Comparison of ENCODE assay signal across 8 cellular contexts in the genomic region with DNA sequence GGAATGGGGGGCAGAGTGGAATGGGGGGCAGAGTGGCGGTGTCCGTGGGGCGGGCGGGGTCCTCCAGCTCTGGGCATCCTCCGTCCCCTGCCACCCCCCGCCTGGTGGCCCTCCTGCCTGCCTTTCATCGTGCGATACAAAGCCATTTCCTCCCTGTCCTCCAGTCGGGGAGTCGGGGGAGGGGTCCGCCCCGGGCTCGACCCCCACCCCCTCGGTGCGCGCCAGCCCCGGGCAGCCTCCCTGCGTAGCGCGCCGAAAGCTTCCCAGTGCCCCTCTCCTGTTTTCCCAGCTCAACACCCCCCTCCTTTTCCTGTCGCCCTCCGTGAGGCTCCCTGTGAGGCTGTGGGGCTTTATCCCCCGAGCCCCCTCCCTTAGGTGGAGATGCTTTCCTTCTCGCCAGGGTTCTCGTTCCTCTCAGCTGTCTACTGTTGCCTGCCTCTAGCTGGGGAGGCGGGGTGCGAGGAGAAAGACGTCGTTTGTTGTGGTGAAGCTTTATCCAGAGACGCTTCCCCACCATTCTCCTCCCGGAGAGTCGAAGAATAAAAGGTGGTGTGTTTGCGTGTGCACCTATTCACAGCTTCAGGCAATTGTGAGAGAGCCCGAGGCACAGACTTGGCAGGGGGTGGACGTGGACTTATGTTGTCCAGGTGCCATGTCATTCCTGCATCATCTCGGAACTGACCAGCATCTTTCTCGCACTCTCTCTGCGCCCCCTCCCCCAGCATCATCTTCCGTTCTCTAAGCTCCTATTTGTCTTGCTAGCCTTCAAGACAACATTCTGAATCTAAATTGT. TPM values are rescaled to one million over a fixed set of nuclear protein-coding genes. Genes with fewer than 3 reads are reported as not detected.
DNase-seq lines count a peak whose midpoint lies in the region; ATAC-seq, FAIRE-seq and TF ChIP-seq lines count a peak whose summit lies in the region.

No MANE protein-coding gene starts in this region.

- H2BK120ac ChIP-seq in mesendoderm (ENCODE audit: low read depth, low read length), result no peak overlapping the region

- H3K23ac ChIP-seq in mesendoderm (ENCODE audit: low read length), result no peak overlapping the region

- H3K9ac ChIP-seq in mesendoderm (ENCODE audit: low read length), result peak overlapping the region; percentile 66

- no peak for FAIRE-seq in A549 (lab: Jason Lieb, UNC)

- WGBS in A549 (ENCODE audit: missing lambda C conversion rate), result 6% methylated on average over 30 of the region's 40 CpGs
- WGBS in ectodermal cell, 2 experiments, result 1% methylated on average over 38 to 40 of the region's 40 CpGs
- WGBS in mesendoderm (ENCODE audit: extremely low coverage, insufficient coverage, low lambda C conversion rate), result no CpG with 5 or more reads among the region's 40 CpGs
- WGBS in suprapubic skin, result 4% methylated on average over 15 of the region's 40 CpGs

- no peak overlapping the region for H3K18ac ChIP-seq in mesendoderm (ENCODE audit: low read length)

- TF ChIP-seq EP300 in A549 (IDR thresholded peaks at IDR 0.05), result no peak
- no peak for TF ChIP-seq EP300 in suprapubic skin (IDR thresholded peaks at IDR 0.05)

- no peaks in the 10 kb centered on the region for H3K9me3 ChIP-seq in A549
- no peaks in the 10 kb centered on the region for H3K9me3 ChIP-seq in ectodermal cell (ENCODE audit: control insufficient read depth, low read length)
- no peaks in the 10 kb centered on the region for H3K9me3 ChIP-seq in suprapubic skin

- no peak overlapping the region for H3K4ac ChIP-seq in mesendoderm (ENCODE audit: low read depth, low read length)

- H4K5ac ChIP-seq in mesendoderm (ENCODE audit: low read length), result no peak overlapping the region

- peaks cover 37% of the 10 kb centered on the region for H3K27me3 Mint-ChIP-seq in T-helper 1 cell treated with Interleukin-12 subunit alpha and Interleukin-12 subunit beta and Interleukin-4 antibody, amounts not matched to agents 30 μg/mL and 1 μg/mL, for 36 hours (ENCODE audit: low read depth)

- TF ChIP-seq POLR2A in A549 (IDR thresholded peaks at IDR 0.05; ENCODE audit: low read length), result no peak
- TF ChIP-seq POLR2A in suprapubic skin (IDR thresholded peaks at IDR 0.05), result no peak

- peak overlapping the region; percentile 78 for H3K4me3 Mint-ChIP-seq in T-helper 1 cell treated with Interleukin-12 subunit alpha and Interleukin-12 subunit beta and Interleukin-4 antibody, amounts not matched to agents 30 μg/mL and 1 μg/mL, for 36 hours

- CTCF ChIA-PET in A549 (lab: Yijun Ruan, JAX), result interaction anchor here (0.6 to 1.9 kb wide), 5 partner anchors 40 to 142 kb away, joined by 3 to 7 read pairs (median 4); no protein-coding TSS in a partner anchor

- no peaks in the 10 kb centered on the region for H3K79me1 ChIP-seq in mesendoderm (ENCODE audit: low read length)

- H3K27ac Mint-ChIP-seq in T-helper 1 cell treated with Interleukin-12 subunit alpha and Interleukin-12 subunit beta and Interleukin-4 antibody, amounts not matched to agents 30 μg/mL and 1 μg/mL, for 36 hours, result no peak overlapping the region

- H3K36me3 ChIP-seq in ectodermal cell (ENCODE audit: control insufficient read depth, insufficient read depth, low read length) (no peaks in the 10 kb centered on the region), mesendoderm (ENCODE audit: control insufficient read depth, insufficient read depth, low read length) (no peaks in the 10 kb centered on the region), suprapubic skin (no peaks in the 10 kb centered on the region)

- H3K27ac ChIP-seq in A549 (peak overlapping the region; percentile 2 to 84; a peak in 3 of 6 replicates), ectodermal cell (ENCODE audit: insufficient read depth, low read depth, low read length, poor library complexity, severe bottlenecking) (no peak overlapping the region), mesendoderm (ENCODE audit: low read depth, low read length) (no peak overlapping the region), suprapubic skin (no peak overlapping the region)

- H3K4me3 ChIP-seq in A549 (peak overlapping the region; percentile 67), GM12875 (ENCODE audit: low read depth, low read length) (peak overlapping the region; percentile 68), ectodermal cell (ENCODE audit: insufficient read depth, low read depth, low read length) (peak overlapping the region; percentile 56), mesendoderm (ENCODE audit: low read length) (peak overlapping the region; percentile 61), suprapubic skin (peak overlapping the region; percentile 73)

- peaks cover 49% of the 10 kb centered on the region for H3K27me3 ChIP-seq in ectodermal cell (ENCODE audit: control insufficient read depth, insufficient read depth, low read length, poor library complexity, severe bottlenecking)
- H3K27me3 ChIP-seq in mesendoderm (ENCODE audit: insufficient read depth, low read length, poor library complexity), result no peaks in the 10 kb centered on the region
- no peaks in the 10 kb centered on the region for H3K27me3 ChIP-seq in suprapubic skin

- H3K4me1 Mint-ChIP-seq in T-helper 1 cell treated with Interleukin-12 subunit alpha and Interleukin-12 subunit beta and Interleukin-4 antibody, amounts not matched to agents 30 μg/mL and 1 μg/mL, for 36 hours (ENCODE audit: low read depth), result peaks cover 14% of the 10 kb centered on the region

- no peak overlapping the region for H2BK15ac ChIP-seq in mesendoderm (replicated peaks; ENCODE audit: low read depth)

- peak in 1 of 2 experiments; percentile 20 for DNase-seq in A549 (ENCODE audit: low read depth in 1 of 2, low spot score in 1 of 2)
- peak; percentile 49 for DNase-seq in mesendoderm
- peak in 1 of 2 donors; percentile 61 for DNase-seq in suprapubic skin (ENCODE audit: low spot score in 2 of 2)
- DNase-seq in DMS79 treated with DMSO at 0.1 percent for 48 hours (lab: John Stamatoyannopoulos, UW), result no peak
- no peak for DNase-seq in NCI-H2029 treated with DMSO at 0.1 percent for 48 hours (lab: John Stamatoyannopoulos, UW)

- no peak overlapping the region for H2BK5ac ChIP-seq in mesendoderm (ENCODE audit: low read length)

- H3K79me2 ChIP-seq in mesendoderm (ENCODE audit: control insufficient read depth, insufficient read depth, low read length), result no peaks in the 10 kb centered on the region

- H2AK5ac ChIP-seq in mesendoderm (ENCODE audit: low read length), result no peak overlapping the region

- H3K9me3 Mint-ChIP-seq in T-helper 1 cell treated with Interleukin-12 subunit alpha and Interleukin-12 subunit beta and Interleukin-4 antibody, amounts not matched to agents 30 μg/mL and 1 μg/mL, for 36 hours, result no peaks in the 10 kb centered on the region

- no peaks in the 10 kb centered on the region for H3K36me3 Mint-ChIP-seq in T-helper 1 cell treated with Interleukin-12 subunit alpha and Interleukin-12 subunit beta and Interleukin-4 antibody, amounts not matched to agents 30 μg/mL and 1 μg/mL, for 36 hours (ENCODE audit: low read depth)

- POLR2A ChIA-PET in A549 (lab: Yijun Ruan, JAX), result interaction anchor here (0.8 to 1.2 kb wide), 5 partner anchors 8 to 61 kb away, joined by 3 to 5 read pairs (median 4); a partner anchor contains a TSS

- H3K4me2 ChIP-seq in A549 (peak overlapping the region; percentile 96), mesendoderm (ENCODE audit: low read length) (peak overlapping the region; percentile 92)

- peak; percentile 6 to 32; a peak in 5 of 6 replicates for ATAC-seq in A549

- H3K56ac ChIP-seq in mesendoderm (ENCODE audit: low read length), result peak overlapping the region; percentile 74

- no peak for TF ChIP-seq RAD21 in A549 (conservative IDR thresholded peaks at IDR 0.05 in 1 of 2, IDR thresholded peaks at IDR 0.05 in 1 of 2)

- H3K4me1 ChIP-seq in A549 (peaks cover 10% of the 10 kb centered on the region; the same call in 1 of the 3 replicates), ectodermal cell (ENCODE audit: control insufficient read depth, insufficient read depth, low read length) (peaks cover 4% of the 10 kb centered on the region), mesendoderm (ENCODE audit: control insufficient read depth, low read depth, low read length) (peaks cover 3% of the 10 kb centered on the region), suprapubic skin (peaks cover 12% of the 10 kb centered on the region)

- TF ChIP-seq CTCF in A549 (IDR thresholded peaks at IDR 0.05) (no peak), GM12875 (IDR thresholded peaks at IDR 0.05; ENCODE audit: borderline replicate concordance, insufficient read depth, low read depth, low read length) (no peak), suprapubic skin (IDR thresholded peaks at IDR 0.05) (no peak)

- H4K8ac ChIP-seq in mesendoderm (ENCODE audit: low read depth, low read length), result no peak overlapping the region

TF ChIP-seq in A549, 52 proteins besides CTCF, POLR2A, EP300 and RAD21:
- TF ChIP-seq RNF2 (IDR thresholded peaks at IDR 0.05; ENCODE audit: borderline replicate concordance, low read depth), result peak; percentile 97
- no peak for TF ChIP-seq JUNB (IDR thresholded peaks at IDR 0.05)
- TF ChIP-seq CBX8 (IDR thresholded peaks at IDR 0.05), result peak; percentile 97

RNA-seq across cellular contexts. Expression of a gene that starts 0.8 kb away (rescaled TPM):
- polyA plus RNA-seq in A549 (2011; rRNA removed), result 1.1 and 1.5 TPM in 2 replicates
- 0.35 and 0.37 TPM in 2 replicates for polyA plus RNA-seq in A549 (2012; cell fraction: cytosol; rRNA removed)
- polyA plus RNA-seq in A549 (2012; cell fraction: nucleus; rRNA removed), result 0.59 and 0.69 TPM in 2 replicates
- polyA plus RNA-seq in A549 (2017; fragmentation: RNase III; extraction: RNeasy Plus Mini Kit Qiagen cat#74134 plus additional on column Dnase treatment), result 0.34 to 0.57 TPM (median 0.55 TPM) in 3 replicates
- polyA minus RNA-seq in A549 (2011; rRNA and poly(A)+ RNA removed), result 2.0 TPM in 2 replicates
- polyA plus RNA-seq in ectodermal cell (2013, experiment 1 of 4), result 0.94 TPM
- 0.53 TPM for polyA plus RNA-seq in ectodermal cell (2013, experiment 2 of 4)
- polyA plus RNA-seq in ectodermal cell (2013, experiment 3 of 4), result 0.53 TPM
- polyA plus RNA-seq in ectodermal cell (2013, experiment 4 of 4), result 0.69 TPM
- 1.6 TPM for polyA plus RNA-seq in mesendoderm (2013, experiment 1 of 2)
- polyA plus RNA-seq in mesendoderm (2013, experiment 2 of 2), result 1.5 TPM
- total RNA-seq in suprapubic skin, result 10 to 100 TPM in 1 of 4 donors, 1 to 10 TPM in 3; 1.6 to 11.7 (median 3.7) TPM

Comparison
In these comparisons a context has a peak if more than half of its experiments do, and no peak if none do; other contexts are left out.
1. H3K27ac ChIP-seq: peak in A549 (2 of 2); none in ectodermal cell (single experiment), mesendoderm (single experiment) and suprapubic skin (single experiment).
2. Peak in every context shown above with its lines, with median percentiles within 50 percentile points of each other: H3K4me3 ChIP-seq.